1 cellular context compared by ENCODE assay signal in the genomic region with DNA sequence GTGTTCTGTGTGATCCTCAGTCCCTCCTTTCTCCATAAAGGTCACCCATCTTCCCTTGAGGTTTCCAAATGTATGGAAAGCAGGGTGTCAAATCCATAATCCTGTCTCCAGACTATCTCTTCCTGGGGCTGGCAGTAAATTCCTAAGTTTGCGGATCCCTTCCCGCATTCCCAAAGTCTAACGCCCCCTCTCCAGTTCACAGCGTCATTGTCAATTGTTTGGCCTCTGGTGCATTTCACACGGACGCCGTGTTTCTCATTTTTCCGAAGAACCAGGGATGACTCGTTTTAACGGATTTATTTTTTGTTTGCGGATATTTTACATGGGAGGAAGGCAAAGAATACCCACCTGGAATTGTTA.
TF ChIP-seq lines count a peak whose summit lies in the region.

No MANE protein-coding gene starts in this region.

TF ChIP-seq in GM23338, 12 proteins besides CTCF, POLR2A, EP300 and RAD21:
- no peak for TF ChIP-seq REST (IDR thresholded peaks at IDR 0.05; ENCODE audit: unreplicated experiment)
- TF ChIP-seq POLR2AphosphoS5 (IDR thresholded peaks at IDR 0.05; ENCODE audit: low read depth): no peak
- no peak for TF ChIP-seq STAT1 (IDR thresholded peaks at IDR 0.05; ENCODE audit: unreplicated experiment)
- no peak for TF ChIP-seq JUNB (IDR thresholded peaks at IDR 0.05; ENCODE audit: unreplicated experiment)
- TF ChIP-seq, protein P1, sequence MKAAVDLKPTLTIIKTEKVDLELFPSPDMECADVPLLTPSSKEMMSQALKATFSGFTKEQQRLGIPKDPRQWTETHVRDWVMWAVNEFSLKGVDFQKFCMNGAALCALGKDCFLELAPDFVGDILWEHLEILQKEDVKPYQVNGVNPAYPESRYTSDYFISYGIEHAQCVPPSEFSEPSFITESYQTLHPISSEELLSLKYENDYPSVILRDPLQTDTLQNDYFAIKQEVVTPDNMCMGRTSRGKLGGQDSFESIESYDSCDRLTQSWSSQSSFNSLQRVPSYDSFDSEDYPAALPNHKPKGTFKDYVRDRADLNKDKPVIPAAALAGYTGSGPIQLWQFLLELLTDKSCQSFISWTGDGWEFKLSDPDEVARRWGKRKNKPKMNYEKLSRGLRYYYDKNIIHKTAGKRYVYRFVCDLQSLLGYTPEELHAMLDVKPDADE (IDR thresholded peaks at IDR 0.05): no peak
- no peak for TF ChIP-seq ZNF331 (CRISPR knock-in tag; IDR thresholded peaks at IDR 0.05; ENCODE audit: low read depth)
- TF ChIP-seq EZH2phosphoT487 (IDR thresholded peaks at IDR 0.05; ENCODE audit: unreplicated experiment): no peak
- TF ChIP-seq EZH2 (IDR thresholded peaks at IDR 0.05; ENCODE audit: low read depth, unreplicated experiment): no peak
- no peak for TF ChIP-seq CREB1 (CRISPR knock-in tag; IDR thresholded peaks at IDR 0.05; ENCODE audit: low read depth)
- TF ChIP-seq ZNF114 (CRISPR knock-in tag; IDR thresholded peaks at IDR 0.05): no peak
- no peak for TF ChIP-seq NANOG (IDR thresholded peaks at IDR 0.05; ENCODE audit: borderline replicate concordance)
- TF ChIP-seq ZNF462 (CRISPR knock-in tag; IDR thresholded peaks at IDR 0.05): no peak
